Comparison of ENCODE assay signal across 9 cellular contexts in the genomic region with DNA sequence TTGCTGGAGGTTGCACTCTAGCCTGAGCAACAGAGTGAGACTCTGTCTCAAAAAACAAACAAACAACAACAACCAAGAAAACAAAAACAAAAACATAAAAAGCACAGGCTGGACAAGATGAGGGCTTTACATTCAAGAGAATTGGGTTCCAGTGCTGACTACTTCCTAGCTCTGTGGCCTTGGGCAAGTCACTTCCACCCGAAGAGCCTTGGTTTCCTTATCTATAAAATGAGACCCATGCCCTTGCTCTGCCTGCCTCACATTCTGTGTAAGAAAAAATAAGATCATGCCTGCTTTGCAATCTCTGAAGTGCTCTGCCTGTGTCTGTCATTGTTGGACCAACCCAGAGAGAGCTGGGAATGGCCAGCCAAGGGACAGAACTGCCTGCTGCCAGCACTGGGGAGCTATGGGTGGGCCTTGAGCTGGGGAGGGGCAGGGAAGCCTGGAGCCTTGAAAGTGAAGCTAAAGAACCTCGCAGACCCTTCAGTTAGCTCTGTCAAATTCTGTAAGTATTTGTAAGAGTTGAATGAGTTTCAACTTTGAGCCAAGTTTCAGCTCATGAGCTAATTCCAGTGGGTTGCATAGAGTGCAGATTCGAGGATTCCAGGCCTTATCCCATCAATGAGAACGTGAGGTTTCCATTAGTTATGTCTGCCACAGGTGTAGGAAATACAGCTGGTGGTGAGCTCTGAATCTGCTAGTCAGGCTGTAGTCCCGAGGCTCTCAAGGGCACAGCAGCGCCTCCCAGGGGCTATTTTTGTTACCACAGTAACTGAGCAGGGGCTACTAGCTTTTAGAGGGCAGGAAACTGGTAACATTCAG.
DNase-seq lines count a peak whose midpoint lies in the region; ATAC-seq and TF ChIP-seq lines count a peak whose summit lies in the region.
"Had no signal": no experiment of that assay in that cellular context is flagged by ENCODE, and none has a peak within 500 bp of the region (broad histone marks: within the 10 kb centered on the region; RNA-seq: fewer than 3 reads in every experiment).

No MANE protein-coding gene starts in this region.

- H3K27me3 ChIP-seq in H7 (ENCODE audit: control insufficient read depth, insufficient read depth, low read length) (no peaks in the 10 kb centered on the region), heart left ventricle (peaks cover 0 to 39% (median 17%) of the 10 kb centered on the region in 9 donors)

- TF ChIP-seq POLR2A in heart left ventricle (IDR thresholded peaks at IDR 0.05) = no peak

- H3K4me1 ChIP-seq in heart left ventricle = peaks cover 0 to 4% (median 0%) of the 10 kb centered on the region in 12 donors

- intact Hi-C loops in heart left ventricle (cut with DNase I) = loop anchor here in 1 of 10 donors (10.0 kb wide), 1 partner anchor 65 kb away; no protein-coding TSS in a partner anchor

- 29 to 33% (median 32%) methylated on average over 6 of the region's 6 CpGs for WGBS in heart left ventricle, 4 donors

- peak; percentile 30 for DNase-seq in Caki2 (ENCODE audit: low read depth)
- DNase-seq in H7 = peak; percentile 94
- DNase-seq in OCI-M1 (lab: John Stamatoyannopoulos, UW) = peak; percentile 83
- DNase-seq in astrocyte of the cerebellum (ENCODE audit: low read depth) = no peak
- DNase-seq in medulla oblongata (ENCODE audit: extremely low spot score) = peak; percentile 64
- DNase-seq in heart left ventricle = no peak

- H3K4me3 ChIP-seq in H7 (ENCODE audit: insufficient read depth, low read depth, low read length) (no peak overlapping the region), astrocyte of the cerebellum (ENCODE audit: low read depth, low read length) (no peak overlapping the region), heart left ventricle (no peak overlapping the region)
- H3K4me3 ChIP-seq: skin epidermis had no signal

- in situ Hi-C loops in Caki2 (cut with HindIII; ENCODE audit: low pct_unique_long_range_greater_than_20kb, low sequenced_read_pairs) = no loop called here
- in situ Hi-C loops in astrocyte of the cerebellum (cut with HindIII; ENCODE audit: low sequenced_read_pairs) = no loop called here

- H3K27ac ChIP-seq in heart left ventricle = no peak overlapping the region

- ATAC-seq in GM21423 (IDR thresholded peaks at IDR 0.05; ENCODE audit: unreplicated experiment) (no peak), heart left ventricle (no peak), GM18520 (IDR thresholded peaks at IDR 0.05; ENCODE audit: unreplicated experiment) (no peak)

- TF ChIP-seq CTCF in astrocyte of the cerebellum (IDR thresholded peaks at IDR 0.05; ENCODE audit: low read depth, low read length, missing control alignments) (peak; percentile 32), heart left ventricle (IDR thresholded peaks at IDR 0.05) (peak in 6 of 12 donors; percentile 7 to 32 (median 26))

- H3K9me3 ChIP-seq in heart left ventricle = peaks cover 0 to 4% (median 0%) of the 10 kb centered on the region in 12 donors

- H3K36me3 ChIP-seq in H7 (replicated peaks; ENCODE audit: control insufficient read depth, insufficient read depth, low read length) (no peaks in the 10 kb centered on the region), heart left ventricle (no peaks in the 10 kb centered on the region)

Comparison
In these comparisons a context has a peak if more than half of its experiments do, and no peak if none do; other contexts are left out.
1. DNase-seq: peak in Caki2 (single experiment), H7 (single experiment), OCI-M1 (single experiment) and medulla oblongata (single experiment); none in astrocyte of the cerebellum (single experiment) and heart left ventricle (0 of 5).